1 cellular context compared by ENCODE assay signal in the genomic region with DNA sequence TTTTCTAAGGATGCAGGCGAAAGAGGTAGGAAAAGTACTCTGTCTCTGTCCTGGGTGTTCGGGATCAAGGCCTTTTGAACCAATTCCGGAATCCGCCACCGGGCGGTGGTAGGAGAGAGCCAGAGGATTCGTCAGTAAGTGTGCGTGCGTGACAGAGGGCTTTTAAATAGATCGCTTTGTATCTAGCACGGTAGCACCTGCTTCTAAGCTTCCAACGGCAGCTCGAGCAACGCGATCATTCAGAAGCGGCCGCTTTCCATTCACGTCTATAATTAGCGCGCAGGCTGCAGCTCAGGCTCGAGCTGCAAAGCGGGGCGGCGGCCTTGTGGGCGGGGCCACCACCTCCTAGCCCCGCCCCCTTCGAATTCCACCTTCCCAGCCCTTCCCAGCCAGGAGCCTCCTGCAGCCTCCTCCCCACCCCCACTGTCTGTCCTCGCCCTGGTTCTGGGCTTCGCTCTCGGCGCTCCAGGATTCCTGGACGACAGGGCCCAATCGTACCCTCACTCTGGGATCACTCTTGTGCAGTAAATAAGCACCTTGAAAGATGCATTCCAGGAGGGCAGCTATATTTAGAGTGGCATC.
A peak's percentile ranks its signal among the peaks of the same experiment; 100 is the strongest.
TF ChIP-seq lines count a peak whose summit lies in the region.

No MANE protein-coding gene starts in this region.

TF ChIP-seq in HEK293, 187 proteins besides CTCF, POLR2A, EP300 and RAD21 (continued from another document and continues in another):
- TF ChIP-seq, protein P1, sequence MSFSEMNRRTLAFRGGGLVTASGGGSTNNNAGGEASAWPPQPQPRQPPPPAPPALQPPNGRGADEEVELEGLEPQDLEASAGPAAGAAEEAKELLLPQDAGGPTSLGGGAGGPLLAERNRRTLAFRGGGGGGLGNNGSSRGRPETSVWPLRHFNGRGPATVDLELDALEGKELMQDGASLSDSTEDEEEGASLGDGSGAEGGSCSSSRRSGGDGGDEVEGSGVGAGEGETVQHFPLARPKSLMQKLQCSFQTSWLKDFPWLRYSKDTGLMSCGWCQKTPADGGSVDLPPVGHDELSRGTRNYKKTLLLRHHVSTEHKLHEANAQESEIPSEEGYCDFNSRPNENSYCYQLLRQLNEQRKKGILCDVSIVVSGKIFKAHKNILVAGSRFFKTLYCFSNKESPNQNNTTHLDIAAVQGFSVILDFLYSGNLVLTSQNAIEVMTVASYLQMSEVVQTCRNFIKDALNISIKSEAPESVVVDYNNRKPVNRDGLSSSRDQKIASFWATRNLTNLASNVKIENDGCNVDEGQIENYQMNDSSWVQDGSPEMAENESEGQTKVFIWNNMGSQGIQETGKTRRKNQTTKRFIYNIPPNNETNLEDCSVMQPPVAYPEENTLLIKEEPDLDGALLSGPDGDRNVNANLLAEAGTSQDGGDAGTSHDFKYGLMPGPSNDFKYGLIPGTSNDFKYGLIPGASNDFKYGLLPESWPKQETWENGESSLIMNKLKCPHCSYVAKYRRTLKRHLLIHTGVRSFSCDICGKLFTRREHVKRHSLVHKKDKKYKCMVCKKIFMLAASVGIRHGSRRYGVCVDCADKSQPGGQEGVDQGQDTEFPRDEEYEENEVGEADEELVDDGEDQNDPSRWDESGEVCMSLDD (tag by site-specific recombination; IDR thresholded peaks at IDR 0.05), result no peak
- 0 out of 2 replicates have a peak, but pooled peaks have one; percentile 3 for TF ChIP-seq ZNF843 (tag by site-specific recombination; IDR thresholded peaks at IDR 0.05)
- no peak for TF ChIP-seq ZNF426 (tag by site-specific recombination; IDR thresholded peaks at IDR 0.05)
- no peak for TF ChIP-seq SCRT1 (tag by site-specific recombination; IDR thresholded peaks at IDR 0.05; ENCODE audit: borderline replicate concordance)
- TF ChIP-seq ZNF658 (tag by site-specific recombination; IDR thresholded peaks at IDR 0.05), result no peak
- no peak for TF ChIP-seq ZNF146 (tag by site-specific recombination; IDR thresholded peaks at IDR 0.05)
- peak; percentile 88 for TF ChIP-seq ZNF600 (tag by site-specific recombination; IDR thresholded peaks at IDR 0.05)
- TF ChIP-seq, protein P2, sequence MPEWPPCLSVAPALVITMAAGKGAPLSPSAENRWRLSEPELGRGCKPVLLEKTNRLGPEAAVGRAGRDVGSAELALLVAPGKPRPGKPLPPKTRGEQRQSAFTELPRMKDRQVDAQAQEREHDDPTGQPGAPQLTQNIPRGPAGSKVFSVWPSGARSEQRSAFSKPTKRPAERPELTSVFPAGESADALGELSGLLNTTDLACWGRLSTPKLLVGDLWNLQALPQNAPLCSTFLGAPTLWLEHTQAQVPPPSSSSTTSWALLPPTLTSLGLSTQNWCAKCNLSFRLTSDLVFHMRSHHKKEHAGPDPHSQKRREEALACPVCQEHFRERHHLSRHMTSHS (tag by site-specific recombination; IDR thresholded peaks at IDR 0.05), result no peak
- TF ChIP-seq ZNF404 (tag by site-specific recombination; IDR thresholded peaks at IDR 0.05), result no peak
- TF ChIP-seq, protein P3, sequence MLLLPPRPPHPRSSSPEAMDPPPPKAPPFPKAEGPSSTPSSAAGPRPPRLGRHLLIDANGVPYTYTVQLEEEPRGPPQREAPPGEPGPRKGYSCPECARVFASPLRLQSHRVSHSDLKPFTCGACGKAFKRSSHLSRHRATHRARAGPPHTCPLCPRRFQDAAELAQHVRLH (tag by site-specific recombination; IDR thresholded peaks at IDR 0.05), result no peak
- TF ChIP-seq ZBTB20 (tag by site-specific recombination; IDR thresholded peaks at IDR 0.05), result 0 out of 2 replicates have a peak, but pooled peaks have one; percentile 2
- no peak for TF ChIP-seq ZNF624 (tag by site-specific recombination; IDR thresholded peaks at IDR 0.05)
- no peak for TF ChIP-seq ZNF114 (tag by site-specific recombination; IDR thresholded peaks at IDR 0.05)
- no peak for TF ChIP-seq ZNF184 (tag by site-specific recombination; IDR thresholded peaks at IDR 0.05)
- TF ChIP-seq HOXD13 (CRISPR knock-in tag; IDR thresholded peaks at IDR 0.05; ENCODE audit: borderline replicate concordance), result no peak
- no peak for TF ChIP-seq ZNF571 (tag by site-specific recombination; IDR thresholded peaks at IDR 0.05)
- TF ChIP-seq MEIS1 (CRISPR knock-in tag; IDR thresholded peaks at IDR 0.05; ENCODE audit: borderline replicate concordance), result no peak
- no peak for TF ChIP-seq ZNF670 (tag by site-specific recombination; IDR thresholded peaks at IDR 0.05; ENCODE audit: low read depth)
- TF ChIP-seq, protein P4, sequence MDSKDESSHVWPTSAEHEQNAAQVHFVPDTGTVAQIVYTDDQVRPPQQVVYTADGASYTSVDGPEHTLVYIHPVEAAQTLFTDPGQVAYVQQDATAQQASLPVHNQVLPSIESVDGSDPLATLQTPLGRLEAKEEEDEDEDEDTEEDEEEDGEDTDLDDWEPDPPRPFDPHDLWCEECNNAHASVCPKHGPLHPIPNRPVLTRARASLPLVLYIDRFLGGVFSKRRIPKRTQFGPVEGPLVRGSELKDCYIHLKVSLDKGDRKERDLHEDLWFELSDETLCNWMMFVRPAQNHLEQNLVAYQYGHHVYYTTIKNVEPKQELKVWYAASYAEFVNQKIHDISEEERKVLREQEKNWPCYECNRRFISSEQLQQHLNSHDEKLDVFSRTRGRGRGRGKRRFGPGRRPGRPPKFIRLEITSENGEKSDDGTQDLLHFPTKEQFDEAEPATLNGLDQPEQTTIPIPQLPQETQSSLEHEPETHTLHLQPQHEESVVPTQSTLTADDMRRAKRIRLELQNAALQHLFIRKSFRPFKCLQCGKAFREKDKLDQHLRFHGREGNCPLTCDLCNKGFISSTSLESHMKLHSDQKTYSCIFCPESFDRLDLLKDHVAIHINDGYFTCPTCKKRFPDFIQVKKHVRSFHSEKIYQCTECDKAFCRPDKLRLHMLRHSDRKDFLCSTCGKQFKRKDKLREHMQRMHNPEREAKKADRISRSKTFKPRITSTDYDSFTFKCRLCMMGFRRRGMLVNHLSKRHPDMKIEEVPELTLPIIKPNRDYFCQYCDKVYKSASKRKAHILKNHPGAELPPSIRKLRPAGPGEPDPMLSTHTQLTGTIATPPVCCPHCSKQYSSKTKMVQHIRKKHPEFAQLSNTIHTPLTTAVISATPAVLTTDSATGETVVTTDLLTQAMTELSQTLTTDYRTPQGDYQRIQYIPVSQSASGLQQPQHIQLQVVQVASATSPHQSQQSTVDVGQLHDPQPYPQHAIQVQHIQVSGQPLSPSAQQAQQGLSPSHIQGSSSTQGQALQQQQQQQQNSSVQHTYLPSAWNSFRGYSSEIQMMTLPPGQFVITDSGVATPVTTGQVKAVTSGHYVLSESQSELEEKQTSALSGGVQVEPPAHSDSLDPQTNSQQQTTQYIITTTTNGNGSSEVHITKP (tag by site-specific recombination; IDR thresholded peaks at IDR 0.05), result peak; percentile 29; the same call in 1 of the 2 replicates
- TF ChIP-seq, protein P5, sequence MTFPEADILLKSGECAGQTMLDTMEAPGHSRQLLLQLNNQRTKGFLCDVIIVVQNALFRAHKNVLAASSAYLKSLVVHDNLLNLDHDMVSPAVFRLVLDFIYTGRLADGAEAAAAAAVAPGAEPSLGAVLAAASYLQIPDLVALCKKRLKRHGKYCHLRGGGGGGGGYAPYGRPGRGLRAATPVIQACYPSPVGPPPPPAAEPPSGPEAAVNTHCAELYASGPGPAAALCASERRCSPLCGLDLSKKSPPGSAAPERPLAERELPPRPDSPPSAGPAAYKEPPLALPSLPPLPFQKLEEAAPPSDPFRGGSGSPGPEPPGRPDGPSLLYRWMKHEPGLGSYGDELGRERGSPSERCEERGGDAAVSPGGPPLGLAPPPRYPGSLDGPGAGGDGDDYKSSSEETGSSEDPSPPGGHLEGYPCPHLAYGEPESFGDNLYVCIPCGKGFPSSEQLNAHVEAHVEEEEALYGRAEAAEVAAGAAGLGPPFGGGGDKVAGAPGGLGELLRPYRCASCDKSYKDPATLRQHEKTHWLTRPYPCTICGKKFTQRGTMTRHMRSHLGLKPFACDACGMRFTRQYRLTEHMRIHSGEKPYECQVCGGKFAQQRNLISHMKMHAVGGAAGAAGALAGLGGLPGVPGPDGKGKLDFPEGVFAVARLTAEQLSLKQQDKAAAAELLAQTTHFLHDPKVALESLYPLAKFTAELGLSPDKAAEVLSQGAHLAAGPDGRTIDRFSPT (tag by site-specific recombination; IDR thresholded peaks at IDR 0.05), result no peak
- no peak for TF ChIP-seq ZNF561 (tag by site-specific recombination; IDR thresholded peaks at IDR 0.05; ENCODE audit: borderline replicate concordance)
- TF ChIP-seq MZF1 (tag by site-specific recombination; IDR thresholded peaks at IDR 0.05; ENCODE audit: borderline replicate concordance), result no peak
- no peak for TF ChIP-seq ZNF266 (tag by site-specific recombination; IDR thresholded peaks at IDR 0.05; ENCODE audit: low read depth)
- TF ChIP-seq, protein P6, sequence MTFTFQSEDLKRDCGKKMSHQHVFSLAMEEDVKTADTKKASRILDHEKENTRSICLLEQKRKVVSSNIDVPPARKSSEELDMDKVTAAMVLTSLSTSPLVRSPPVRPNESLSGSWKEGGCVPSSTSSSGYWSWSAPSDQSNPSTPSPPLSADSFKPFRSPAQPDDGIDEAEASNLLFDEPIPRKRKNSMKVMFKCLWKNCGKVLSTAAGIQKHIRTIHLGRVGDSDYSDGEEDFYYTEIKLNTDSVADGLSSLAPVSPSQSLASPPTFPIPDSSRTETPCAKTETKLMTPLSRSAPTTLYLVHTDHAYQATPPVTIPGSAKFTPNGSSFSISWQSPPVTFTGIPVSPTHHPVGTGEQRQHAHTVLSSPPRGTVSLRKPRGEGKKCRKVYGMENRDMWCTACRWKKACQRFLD (tag by site-specific recombination; IDR thresholded peaks at IDR 0.05), result no peak
- peak; percentile 80 for TF ChIP-seq ZNF341 (tag by site-specific recombination; IDR thresholded peaks at IDR 0.05; ENCODE audit: low read depth)
- no peak for TF ChIP-seq ZNF701 (tag by site-specific recombination; IDR thresholded peaks at IDR 0.05)
- no peak for TF ChIP-seq ZNF837 (tag by site-specific recombination; IDR thresholded peaks at IDR 0.05)
- TF ChIP-seq ZNF354C (tag by site-specific recombination; IDR thresholded peaks at IDR 0.05; ENCODE audit: borderline replicate concordance, low read depth), result no peak
- no peak for TF ChIP-seq ZNF140 (tag by site-specific recombination; IDR thresholded peaks at IDR 0.05)
- TF ChIP-seq KLF16 (tag by site-specific recombination; IDR thresholded peaks at IDR 0.05), result peak; percentile 57; the same call in 1 of the 2 replicates
- TF ChIP-seq TCF7L2 (IDR thresholded peaks at IDR 0.05; ENCODE audit: borderline replicate concordance, low read depth, low read length), result no peak
- TF ChIP-seq ZSCAN16 (tag by site-specific recombination; IDR thresholded peaks at IDR 0.05), result no peak
- TF ChIP-seq, protein P7, sequence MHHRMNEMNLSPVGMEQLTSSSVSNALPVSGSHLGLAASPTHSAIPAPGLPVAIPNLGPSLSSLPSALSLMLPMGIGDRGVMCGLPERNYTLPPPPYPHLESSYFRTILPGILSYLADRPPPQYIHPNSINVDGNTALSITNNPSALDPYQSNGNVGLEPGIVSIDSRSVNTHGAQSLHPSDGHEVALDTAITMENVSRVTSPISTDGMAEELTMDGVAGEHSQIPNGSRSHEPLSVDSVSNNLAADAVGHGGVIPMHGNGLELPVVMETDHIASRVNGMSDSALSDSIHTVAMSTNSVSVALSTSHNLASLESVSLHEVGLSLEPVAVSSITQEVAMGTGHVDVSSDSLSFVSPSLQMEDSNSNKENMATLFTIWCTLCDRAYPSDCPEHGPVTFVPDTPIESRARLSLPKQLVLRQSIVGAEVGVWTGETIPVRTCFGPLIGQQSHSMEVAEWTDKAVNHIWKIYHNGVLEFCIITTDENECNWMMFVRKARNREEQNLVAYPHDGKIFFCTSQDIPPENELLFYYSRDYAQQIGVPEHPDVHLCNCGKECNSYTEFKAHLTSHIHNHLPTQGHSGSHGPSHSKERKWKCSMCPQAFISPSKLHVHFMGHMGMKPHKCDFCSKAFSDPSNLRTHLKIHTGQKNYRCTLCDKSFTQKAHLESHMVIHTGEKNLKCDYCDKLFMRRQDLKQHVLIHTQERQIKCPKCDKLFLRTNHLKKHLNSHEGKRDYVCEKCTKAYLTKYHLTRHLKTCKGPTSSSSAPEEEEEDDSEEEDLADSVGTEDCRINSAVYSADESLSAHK (tag by site-specific recombination; IDR thresholded peaks at IDR 0.05), result no peak
- peak; percentile 36 for TF ChIP-seq ZIC2 (tag by site-specific recombination; IDR thresholded peaks at IDR 0.05)
- no peak for TF ChIP-seq ZXDB (tag by site-specific recombination; IDR thresholded peaks at IDR 0.05)
- TF ChIP-seq TRIM28 (IDR thresholded peaks at IDR 0.05; ENCODE audit: borderline replicate concordance, low read length), result no peak
- peak; percentile 68 for TF ChIP-seq KLF8 (tag by site-specific recombination; IDR thresholded peaks at IDR 0.05)
- TF ChIP-seq ZNF112 (tag by site-specific recombination; IDR thresholded peaks at IDR 0.05), result no peak
- TF ChIP-seq ZNF776 (tag by site-specific recombination; IDR thresholded peaks at IDR 0.05; ENCODE audit: borderline replicate concordance), result no peak
- TF ChIP-seq ZNF555 (tag by site-specific recombination; conservative IDR thresholded peaks at IDR 0.05), result no peak
- no peak for TF ChIP-seq OVOL3 (tag by site-specific recombination; IDR thresholded peaks at IDR 0.05)
- TF ChIP-seq, protein P8, sequence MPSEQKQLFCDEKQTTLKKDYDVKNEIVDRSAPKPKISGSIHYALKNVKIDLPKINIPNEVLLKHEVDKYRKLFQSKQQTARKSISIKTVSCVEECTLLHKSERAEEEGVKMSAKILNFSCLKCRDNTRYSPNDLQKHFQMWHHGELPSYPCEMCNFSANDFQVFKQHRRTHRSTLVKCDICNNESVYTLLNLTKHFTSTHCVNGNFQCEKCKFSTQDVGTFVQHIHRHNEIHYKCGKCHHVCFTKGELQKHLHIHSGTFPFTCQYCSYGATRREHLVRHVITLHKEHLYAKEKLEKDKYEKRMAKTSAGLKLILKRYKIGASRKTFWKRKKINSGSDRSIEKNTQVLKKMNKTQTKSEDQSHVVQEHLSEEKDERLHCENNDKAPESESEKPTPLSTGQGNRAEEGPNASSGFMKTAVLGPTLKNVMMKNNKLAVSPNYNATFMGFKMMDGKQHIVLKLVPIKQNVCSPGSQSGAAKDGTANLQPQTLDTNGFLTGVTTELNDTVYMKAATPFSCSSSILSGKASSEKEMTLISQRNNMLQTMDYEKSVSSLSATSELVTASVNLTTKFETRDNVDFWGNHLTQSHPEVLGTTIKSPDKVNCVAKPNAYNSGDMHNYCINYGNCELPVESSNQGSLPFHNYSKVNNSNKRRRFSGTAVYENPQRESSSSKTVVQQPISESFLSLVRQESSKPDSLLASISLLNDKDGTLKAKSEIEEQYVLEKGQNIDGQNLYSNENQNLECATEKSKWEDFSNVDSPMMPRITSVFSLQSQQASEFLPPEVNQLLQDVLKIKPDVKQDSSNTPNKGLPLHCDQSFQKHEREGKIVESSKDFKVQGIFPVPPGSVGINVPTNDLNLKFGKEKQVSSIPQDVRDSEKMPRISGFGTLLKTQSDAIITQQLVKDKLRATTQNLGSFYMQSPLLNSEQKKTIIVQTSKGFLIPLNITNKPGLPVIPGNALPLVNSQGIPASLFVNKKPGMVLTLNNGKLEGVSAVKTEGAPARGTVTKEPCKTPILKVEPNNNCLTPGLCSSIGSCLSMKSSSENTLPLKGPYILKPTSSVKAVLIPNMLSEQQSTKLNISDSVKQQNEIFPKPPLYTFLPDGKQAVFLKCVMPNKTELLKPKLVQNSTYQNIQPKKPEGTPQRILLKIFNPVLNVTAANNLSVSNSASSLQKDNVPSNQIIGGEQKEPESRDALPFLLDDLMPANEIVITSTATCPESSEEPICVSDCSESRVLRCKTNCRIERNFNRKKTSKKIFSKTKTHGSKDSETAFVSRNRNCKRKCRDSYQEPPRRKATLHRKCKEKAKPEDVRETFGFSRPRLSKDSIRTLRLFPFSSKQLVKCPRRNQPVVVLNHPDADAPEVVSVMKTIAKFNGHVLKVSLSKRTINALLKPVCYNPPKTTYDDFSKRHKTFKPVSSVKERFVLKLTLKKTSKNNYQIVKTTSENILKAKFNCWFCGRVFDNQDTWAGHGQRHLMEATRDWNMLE (tag by site-specific recombination; conservative IDR thresholded peaks at IDR 0.05; ENCODE audit: low read depth), result no peak
